In genomic region chr9:134052491-134052890, GRCh38 we compare ENCODE assay signal across 18 cellular contexts. TPM values are rescaled to one million over a fixed set of nuclear protein-coding genes. Genes with fewer than 3 reads are reported as not detected.
DNase-seq lines count a peak whose midpoint lies in the region; ATAC-seq and TF ChIP-seq lines count a peak whose summit lies in the region.
"Had no signal": no experiment of that assay in that cellular context is flagged by ENCODE, and none has a peak within 500 bp of the region (broad histone marks: within the 10 kb centered on the region; RNA-seq: fewer than 3 reads in every experiment).

No MANE protein-coding gene starts in this region.

- no peaks in the 10 kb centered on the region for H3K9me3 ChIP-seq in left ventricle myocardium inferior (replicated peaks)
- no peaks in the 10 kb centered on the region for H3K9me3 ChIP-seq in heart right ventricle
- H3K9me3 ChIP-seq in mucosa of descending colon, result no peaks in the 10 kb centered on the region

- H3K4me3 ChIP-seq in left ventricle myocardium inferior (no peak overlapping the region), heart right ventricle (no peak overlapping the region), mucosa of descending colon (no peak overlapping the region)

- no peaks in the 10 kb centered on the region for H3K27me3 ChIP-seq in left ventricle myocardium inferior (ENCODE audit: low read depth)
- no peaks in the 10 kb centered on the region for H3K27me3 ChIP-seq in heart right ventricle

- TF ChIP-seq CTCF in left ventricle myocardium inferior (IDR thresholded peaks at IDR 0.05; ENCODE audit: borderline replicate concordance) (no peak), heart right ventricle (IDR thresholded peaks at IDR 0.05) (no peak), RWPE1 (conservative IDR thresholded peaks at IDR 0.05; ENCODE audit: low read depth) (no peak), mucosa of descending colon (IDR thresholded peaks at IDR 0.05) (no peak)

- H3K4me3 Mint-ChIP-seq in stimulated activated effector memory CD8-positive, alpha-beta T cell treated with anti-CD3 and anti-CD28 coated beads, Interleukin-12 subunit alpha, Interleukin-12 subunit beta, amount 100 ng/mL, for 72 hours, result no peak overlapping the region
- H3K4me3 Mint-ChIP-seq: CD14-positive monocyte; CD8-positive, alpha-beta T cell; HFFc6 had no signal

- peak overlapping the region; percentile 58 for H3K27ac Mint-ChIP-seq in stimulated activated effector memory CD8-positive, alpha-beta T cell treated with anti-CD3 and anti-CD28 coated beads, Interleukin-12 subunit alpha, Interleukin-12 subunit beta, amount 100 ng/mL, for 72 hours
- H3K27ac Mint-ChIP-seq: CD8-positive, alpha-beta T cell; HFFc6 had no signal

- H3K36me3 ChIP-seq in left ventricle myocardium inferior (peaks cover 58% of the 10 kb centered on the region), heart right ventricle (peaks cover 0 to 60% (median 47%) of the 10 kb centered on the region in 9 donors), mucosa of descending colon (ENCODE audit: low read depth) (peaks cover 3% of the 10 kb centered on the region)

- intact Hi-C loops in left ventricle myocardium inferior (cut with micrococcal nuclease) (no loop called here), heart right ventricle (cut with DNase I) (no loop called here), mucosa of descending colon (cut with DNase I, micrococcal nuclease) (no loop called here)

- DNase-seq in left ventricle myocardium inferior (peak; percentile 6), heart right ventricle (no peak), RWPE1 (ENCODE audit: low spot score) (no peak), mucosa of descending colon (peak in 2 of 3 donors; percentile 10 to 11), NCI-H146 treated with DMSO at 0.1 percent for 48 hours (lab: John Stamatoyannopoulos, UW; ENCODE audit: unreplicated experiment) (no peak), mucosa of gallbladder (ENCODE audit: low spot score) (no peak), NCI-H1694 (lab: John Stamatoyannopoulos, UW) (no peak)
- no peak for DNase-seq in stimulated activated effector memory CD8-positive, alpha-beta T cell treated with anti-CD3 and anti-CD28 coated beads, Interleukin-12 subunit alpha, Interleukin-12 subunit beta, amount 100 ng/mL, for 72 hours (ENCODE audit: low spot score in 2 of 2)
- DNase-seq: ACHN; CD8-positive, alpha-beta T cell; COR-L47; DMS153; DND-41; GDM1; HCEC 1CT; HFFc6 had no signal

- CTCF ChIA-PET in RWPE1 (lab: Yijun Ruan, JAX), result no interaction called here

- 84 to 87% methylated on average over 3 of the region's 3 CpGs for WGBS in heart right ventricle, 2 donors

- peaks cover 17% of the 10 kb centered on the region for H3K36me3 Mint-ChIP-seq in stimulated activated effector memory CD8-positive, alpha-beta T cell treated with anti-CD3 and anti-CD28 coated beads, Interleukin-12 subunit alpha, Interleukin-12 subunit beta, amount 100 ng/mL, for 72 hours

- H3K4me1 ChIP-seq in left ventricle myocardium inferior (peaks cover 55% of the 10 kb centered on the region), heart right ventricle (peaks cover 22 to 49% (median 42%) of the 10 kb centered on the region in 9 donors), mucosa of descending colon (ENCODE audit: low read depth) (peaks cover 22% of the 10 kb centered on the region)

- no peak for ATAC-seq in heart right ventricle
- ATAC-seq in mucosa of descending colon, result no peak
- no peak for ATAC-seq in stimulated activated effector memory CD8-positive, alpha-beta T cell treated with anti-CD3 and anti-CD28 coated beads, Interleukin-12 subunit alpha, Interleukin-12 subunit beta, amount 100 ng/mL, for 72 hours
- ATAC-seq: CD8-positive, alpha-beta T cell; HepG2 had no signal

- H3K4me1 Mint-ChIP-seq in stimulated activated effector memory CD8-positive, alpha-beta T cell treated with anti-CD3 and anti-CD28 coated beads, Interleukin-12 subunit alpha, Interleukin-12 subunit beta, amount 100 ng/mL, for 72 hours, result peaks cover 17% of the 10 kb centered on the region

- POLR2A ChIA-PET in RWPE1 (lab: Yijun Ruan, JAX; ENCODE audit: low non-redundant PET), result no interaction called here

- H3K27ac ChIP-seq in left ventricle myocardium inferior (replicated peaks) (no peak overlapping the region), heart right ventricle (no peak overlapping the region), RWPE1 (peak overlapping the region; percentile 96)

- no peaks in the 10 kb centered on the region for H3K9me3 Mint-ChIP-seq in stimulated activated effector memory CD8-positive, alpha-beta T cell treated with anti-CD3 and anti-CD28 coated beads, Interleukin-12 subunit alpha, Interleukin-12 subunit beta, amount 100 ng/mL, for 72 hours
- H3K9me3 Mint-ChIP-seq: CD14-positive monocyte; CD8-positive, alpha-beta T cell; HFFc6 had no signal

RNA-seq across cellular contexts. Expression of gene BRD3, which starts 15.3 kb away (rescaled TPM):
- total RNA-seq in left ventricle myocardium inferior (24.7 TPM), heart right ventricle (10 to 100 TPM; 23.2 to 34.4 (median 29.7) TPM), mucosa of descending colon (10 to 100 TPM; 19.4 to 56.0 (median 29.4) TPM), mucosa of gallbladder (70.4 TPM)
- polyA plus RNA-seq in heart right ventricle, result 10 to 100 TPM in 1 of 2 donors, 1 to 10 TPM in 1; 5.7 to 11.1 TPM

RNA-seq across cellular contexts. Expression of gene BRD3OS, which starts 27.2 kb away (rescaled TPM):
- 5.7 TPM for total RNA-seq in left ventricle myocardium inferior
- 10 to 100 TPM in 2 of 10 donors, 1 to 10 TPM in 8; 4.1 to 11.6 (median 7.8) TPM for total RNA-seq in heart right ventricle
- 1 to 10 TPM; 4.8 to 6.7 TPM for polyA plus RNA-seq in heart right ventricle
- 10 to 100 TPM in 1 of 3 donors, 1 to 10 TPM in 2; 3.6 to 17.6 (median 4.9) TPM for total RNA-seq in mucosa of descending colon
- total RNA-seq in mucosa of gallbladder, result 31.0 TPM

Comparison
In these comparisons a context has a peak if more than half of its experiments do, and no peak if none do; other contexts are left out.
1. DNase-seq: peak in left ventricle myocardium inferior (single experiment) and mucosa of descending colon (2 of 3); none in heart right ventricle (0 of 2), RWPE1 (single experiment), stimulated activated effector memory CD8-positive, alpha-beta T cell treated with anti-CD3 and anti-CD28 coated beads, Interleukin-12 subunit alpha, Interleukin-12 subunit beta, amount 100 ng/mL, for 72 hours (0 of 2), NCI-H146 treated with DMSO at 0.1 percent for 48 hours (single experiment), mucosa of gallbladder (single experiment) and NCI-H1694 (single experiment).